10 cellular contexts compared by ENCODE assay signal in the genomic region with DNA sequence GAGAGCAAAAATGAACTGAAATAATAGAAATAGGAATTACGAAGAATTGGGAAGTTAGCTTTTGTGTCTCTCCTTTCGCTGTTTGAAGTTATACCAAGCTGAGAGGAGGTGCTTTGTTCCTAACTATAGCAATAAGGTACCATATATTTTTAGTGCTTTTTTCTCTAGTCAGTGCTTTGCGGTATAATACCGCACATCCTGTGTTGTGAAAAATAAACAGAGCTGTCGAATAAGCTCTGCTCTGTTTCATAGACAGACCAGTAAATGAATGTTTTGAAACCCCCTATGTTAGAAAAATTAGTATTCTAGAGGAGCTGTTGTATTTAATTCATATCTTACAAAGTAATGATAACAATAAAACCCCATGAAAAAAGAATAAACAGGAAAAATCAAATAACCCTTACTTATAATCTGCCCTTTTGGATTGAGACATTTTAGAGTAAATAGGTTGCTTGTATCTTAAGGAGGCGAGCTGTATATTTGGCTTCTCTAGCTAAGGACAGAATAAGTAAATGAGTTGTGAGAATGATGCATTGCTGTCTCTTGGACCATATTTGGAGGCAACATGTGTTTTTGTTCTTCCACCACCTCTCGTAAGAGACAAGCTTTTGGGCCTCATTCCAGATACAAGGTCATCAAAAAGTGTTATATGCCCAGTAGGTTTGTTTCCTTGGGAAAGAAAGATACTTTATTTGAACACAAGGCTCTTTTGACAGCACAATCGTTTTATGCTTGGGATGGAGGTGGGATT.
DNase-seq lines count a peak whose midpoint lies in the region; ATAC-seq and TF ChIP-seq lines count a peak whose summit lies in the region.
"Had no signal": no experiment of that assay in that cellular context is flagged by ENCODE, and none has a peak within 500 bp of the region (broad histone marks: within the 10 kb centered on the region; RNA-seq: fewer than 3 reads in every experiment).

No MANE protein-coding gene starts in this region.

- H3K4me1 ChIP-seq in mucosa of descending colon (ENCODE audit: low read depth), result no peaks in the 10 kb centered on the region

- H3K9me3 ChIP-seq in mucosa of descending colon, result no peaks in the 10 kb centered on the region

- no peaks in the 10 kb centered on the region for H3K9me3 Mint-ChIP-seq in central memory CD8-positive, alpha-beta T cell

- H3K27ac Mint-ChIP-seq in central memory CD8-positive, alpha-beta T cell (ENCODE audit: low read depth), result no peak overlapping the region

- TF ChIP-seq CTCF in mucosa of descending colon (IDR thresholded peaks at IDR 0.05), result no peak

- H3K27me3 Mint-ChIP-seq in central memory CD8-positive, alpha-beta T cell, result no peaks in the 10 kb centered on the region

- ATAC-seq in central memory CD8-positive, alpha-beta T cell (replicated peaks; ENCODE audit: extremely low read depth, poor library complexity, severe bottlenecking), result peak; percentile 84
- ATAC-seq in mucosa of descending colon, result peak; percentile 15
- ATAC-seq in GM19467 (IDR thresholded peaks at IDR 0.05; ENCODE audit: unreplicated experiment), result no peak
- ATAC-seq in GM21737 (IDR thresholded peaks at IDR 0.05; ENCODE audit: unreplicated experiment), result no peak
- ATAC-seq in HG02852 (IDR thresholded peaks at IDR 0.05; ENCODE audit: unreplicated experiment), result no peak

- peak; percentile 56 for DNase-seq in COLO829 (ENCODE audit: low spot score)
- peak; percentile 82 for DNase-seq in Jurkat, Clone E6-1 (ENCODE audit: low read depth, low spot score)
- no peak for DNase-seq in central memory CD8-positive, alpha-beta T cell (ENCODE audit: low spot score in 2 of 2)
- no peak for DNase-seq in mucosa of descending colon
- no peak for DNase-seq in amniotic stem cell (lab: John Stamatoyannopoulos, UW)
- DNase-seq: erythroblast, NCI-H1694 had no signal

- peak overlapping the region; percentile 4; the same call in 1 of the 2 replicates for H3K4me3 ChIP-seq in Jurkat, Clone E6-1 (ENCODE audit: low read length)
- H3K4me3 ChIP-seq in mucosa of descending colon, result no peak overlapping the region

- peaks cover 51% of the 10 kb centered on the region for H3K4me1 Mint-ChIP-seq in central memory CD8-positive, alpha-beta T cell

- H3K36me3 ChIP-seq in mucosa of descending colon (ENCODE audit: low read depth), result no peaks in the 10 kb centered on the region

- intact Hi-C loops in mucosa of descending colon (cut with DNase I, micrococcal nuclease), result no loop called here

- peak overlapping the region; percentile 0 for H3K4me3 Mint-ChIP-seq in central memory CD8-positive, alpha-beta T cell

- peaks cover 27% of the 10 kb centered on the region for H3K36me3 Mint-ChIP-seq in central memory CD8-positive, alpha-beta T cell (ENCODE audit: insufficient read depth)

Comparison
In these comparisons a context has a peak if more than half of its experiments do, and no peak if none do; other contexts are left out.
1. DNase-seq: peak in COLO829 (single experiment) and Jurkat, Clone E6-1 (single experiment); none in central memory CD8-positive, alpha-beta T cell (0 of 2), mucosa of descending colon (0 of 3) and amniotic stem cell (single experiment).
2. ATAC-seq: peak in central memory CD8-positive, alpha-beta T cell (single experiment) and mucosa of descending colon (single experiment); none in GM19467 (single experiment), GM21737 (single experiment) and HG02852 (single experiment).